9 cellular contexts compared by ENCODE assay signal in the genomic region with DNA sequence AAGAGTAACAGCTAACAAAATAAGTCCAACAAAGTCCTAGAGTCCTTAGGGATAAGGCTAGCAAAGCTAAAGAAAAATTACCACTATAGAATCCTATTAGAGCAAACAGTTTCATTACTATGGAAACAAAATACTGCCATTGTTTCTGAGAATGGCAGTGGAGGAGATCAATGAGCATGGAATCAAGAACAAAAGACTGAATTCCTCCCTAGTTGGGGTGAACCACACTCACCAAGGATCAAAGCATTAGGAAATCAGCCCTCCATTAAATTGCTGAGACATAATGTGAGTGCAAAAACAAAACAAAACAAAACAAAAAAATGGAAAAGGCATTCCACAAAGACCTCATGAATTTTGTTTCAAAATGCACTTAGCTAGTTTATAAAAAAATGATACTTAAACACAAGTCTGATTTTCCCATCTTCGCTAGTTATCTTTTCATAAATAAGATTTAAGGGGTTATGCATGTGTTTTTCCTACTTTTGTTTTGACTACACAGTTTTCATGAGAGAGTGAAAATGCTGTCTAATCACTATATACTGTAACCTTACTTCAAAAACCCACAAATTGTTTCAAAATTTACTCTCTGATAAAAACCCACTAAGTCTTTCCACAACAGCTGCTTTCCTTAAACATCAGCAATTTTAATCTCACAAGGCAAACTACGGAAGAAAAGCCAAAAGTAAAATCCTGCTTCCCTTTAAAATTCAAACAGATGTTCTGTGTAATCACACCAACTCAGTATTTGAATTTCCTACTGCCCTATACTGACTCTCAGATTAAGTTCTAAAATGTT. TPM values are rescaled to one million over a fixed set of nuclear protein-coding genes. Genes with fewer than 3 reads are reported as not detected.
DNase-seq lines count a peak whose midpoint lies in the region; TF ChIP-seq lines count a peak whose summit lies in the region.
"Had no signal": no experiment of that assay in that cellular context is flagged by ENCODE, and none has a peak within 500 bp of the region (broad histone marks: within the 10 kb centered on the region; RNA-seq: fewer than 3 reads in every experiment).

No MANE protein-coding gene starts in this region.

- no peak for TF ChIP-seq POLR2A in esophagus muscularis mucosa (IDR thresholded peaks at IDR 0.05; ENCODE audit: low read depth)
- no peak for TF ChIP-seq POLR2A in erythroblast (IDR thresholded peaks at IDR 0.05; ENCODE audit: low read length)

- TF ChIP-seq CTCF in esophagus muscularis mucosa (IDR thresholded peaks at IDR 0.05) (no peak), osteoblast (IDR thresholded peaks at IDR 0.05; ENCODE audit: extremely low read depth, low read depth, low read length) (no peak)

- no peak for TF ChIP-seq EP300 in esophagus muscularis mucosa (IDR thresholded peaks at IDR 0.05)

- H3K27me3 ChIP-seq in SJCRH30, result no peaks in the 10 kb centered on the region
- no peaks in the 10 kb centered on the region for H3K27me3 ChIP-seq in esophagus muscularis mucosa
- no peaks in the 10 kb centered on the region for H3K27me3 ChIP-seq in osteoblast (ENCODE audit: insufficient read depth, low read length)

- WGBS in esophagus muscularis mucosa, result 40% methylated on average over 2 of the region's 2 CpGs

- H3K79me2 ChIP-seq in osteoblast (ENCODE audit: insufficient read depth, low read length), result peaks cover 86% of the 10 kb centered on the region

- DNase-seq in H4 (ENCODE audit: low spot score), result peak; percentile 55
- DNase-seq in SJCRH30, result peak in 1 of 2 experiments; percentile 69
- no peak for DNase-seq in esophagus muscularis mucosa (ENCODE audit: extremely low spot score)
- DNase-seq in osteoblast (ENCODE audit: insufficient read length, low spot score, missing footprints), result no peak
- no peak for DNase-seq in stimulated activated CD4-positive, alpha-beta T cell treated with anti-CD3 and anti-CD28 coated beads, Interleukin-4, amount 100 ng/mL, for 24 hours
- no peak for DNase-seq in KBM-7
- DNase-seq in medulla oblongata (ENCODE audit: extremely low spot score), result no peak
- no peak for DNase-seq in erythroblast (lab: John Stamatoyannopoulos, UW)
- DNase-seq: head of caudate nucleus had no signal

- H3K9me3 ChIP-seq in SJCRH30 (replicated peaks) (no peaks in the 10 kb centered on the region), esophagus muscularis mucosa (peaks cover 0 to 6% (median 0%) of the 10 kb centered on the region in 4 donors), osteoblast (ENCODE audit: low read depth, low read length) (no peaks in the 10 kb centered on the region)

- no peaks in the 10 kb centered on the region for H3K36me3 ChIP-seq in SJCRH30
- H3K36me3 ChIP-seq in esophagus muscularis mucosa, result peaks cover 0 to 4% (median 0%) of the 10 kb centered on the region in 4 donors
- H3K36me3 ChIP-seq in osteoblast (ENCODE audit: insufficient read depth, low read length), result peaks cover 4% of the 10 kb centered on the region

- H3K27ac ChIP-seq in SJCRH30 (peak overlapping the region; percentile 13), esophagus muscularis mucosa (replicated peaks in 1 of 4) (peak overlapping the region; percentile 55 to 67 (median 57)), osteoblast (ENCODE audit: low read depth, low read length) (peak overlapping the region; percentile 99)

- H3K4me2 ChIP-seq in osteoblast (ENCODE audit: insufficient read depth, low read length), result peak overlapping the region; percentile 78

- in situ Hi-C loops in KBM-7 (cut with MboI; ENCODE audit: low pct_unique_long_range_greater_than_20kb, low sequenced_read_pairs), result no loop called here

- no peak overlapping the region for H2AFZ ChIP-seq in osteoblast (ENCODE audit: low read length)

- H4K20me1 ChIP-seq in osteoblast (ENCODE audit: insufficient read depth, low read length), result no peaks in the 10 kb centered on the region

- H3K4me3 ChIP-seq in SJCRH30, result no peak overlapping the region
- H3K4me3 ChIP-seq in esophagus muscularis mucosa, result no peak overlapping the region
- H3K4me3 ChIP-seq in osteoblast (ENCODE audit: insufficient read depth, low read length), result peak overlapping the region; percentile 56

- intact Hi-C loops in esophagus muscularis mucosa (cut with DNase I), result no loop called here

- H3K4me1 ChIP-seq in SJCRH30, result peaks cover 22% of the 10 kb centered on the region
- peaks cover 24 to 52% (median 36%) of the 10 kb centered on the region in 4 donors for H3K4me1 ChIP-seq in esophagus muscularis mucosa
- peaks cover 38% of the 10 kb centered on the region for H3K4me1 ChIP-seq in osteoblast (ENCODE audit: insufficient read depth, low read length)

RNA-seq across cellular contexts. Expression of a gene that starts 9.7 kb away (rescaled TPM):
- 10.1 and 15.6 TPM in 2 replicates for total RNA-seq in H4 (2014; rRNA removed; shearing (Covaris generic))
- 7.8 and 9.0 TPM in 2 replicates for total RNA-seq in SJCRH30 (2014; rRNA removed; shearing (Covaris generic))
- total RNA-seq in esophagus muscularis mucosa (1 to 10 TPM; 5.8 to 9.1 (median 8.3) TPM), osteoblast (94.3 and 96.3 TPM in 2 replicates)

Comparison
In these comparisons a context has a peak if more than half of its experiments do, and no peak if none do; other contexts are left out.
1. H3K27ac ChIP-seq: peak in every context shown above with its lines; median percentile 99 in osteoblast; 57 in esophagus muscularis mucosa; 13 in SJCRH30.